Comparison of ENCODE assay signal across 9 cellular contexts in the genomic region with DNA sequence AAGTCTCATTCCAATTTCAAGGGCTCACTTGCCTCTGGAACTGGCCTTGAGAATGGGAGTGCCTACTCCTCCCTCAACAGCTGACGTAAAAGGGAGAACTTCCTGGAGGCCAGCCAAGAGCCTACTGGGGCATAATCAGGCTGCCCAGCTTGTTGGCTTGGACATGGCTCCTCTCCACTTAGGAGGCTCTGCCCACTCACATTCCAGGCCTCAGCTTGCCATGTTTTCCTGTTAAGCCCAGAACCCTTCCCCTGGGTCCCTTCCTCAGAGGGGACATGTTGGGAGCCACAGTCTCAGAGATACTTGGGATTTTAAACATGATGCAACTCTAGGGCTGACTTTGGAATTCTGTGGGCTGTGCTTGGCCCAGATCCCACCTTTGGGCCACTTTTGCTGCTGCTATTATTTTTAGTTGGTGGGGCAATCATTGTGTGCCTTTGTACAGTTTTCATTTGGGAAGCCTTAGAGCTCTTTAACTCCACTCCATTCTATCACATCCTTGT. TPM values are rescaled to one million over a fixed set of nuclear protein-coding genes. Genes with fewer than 3 reads are reported as not detected.
DNase-seq lines count a peak whose midpoint lies in the region; ATAC-seq and TF ChIP-seq lines count a peak whose summit lies in the region.
"Had no signal": no experiment of that assay in that cellular context is flagged by ENCODE, and none has a peak within 500 bp of the region (broad histone marks: within the 10 kb centered on the region; RNA-seq: fewer than 3 reads in every experiment).

No MANE protein-coding gene starts in this region.

- peak; percentile 78 for DNase-seq in AG20443 (ENCODE audit: low spot score)
- peak; percentile 72 for DNase-seq in NCI-H2227 treated with DMSO at 0.1 percent for 48 hours (lab: John Stamatoyannopoulos, UW)
- DNase-seq in epithelial cell of proximal tubule (ENCODE audit: low read depth), result peak; percentile 83
- peak; percentile 94 for DNase-seq in myocyte (ENCODE audit: low read depth)
- no peak for DNase-seq in 8988T
- DNase-seq in NCI-H82 treated with DMSO at 0.1 percent for 48 hours (lab: John Stamatoyannopoulos, UW; ENCODE audit: unreplicated experiment), result no peak
- DNase-seq: NCI-H510A had no signal

- H3K4me3 ChIP-seq in epithelial cell of proximal tubule (ENCODE audit: low read depth, low read length), result no peak overlapping the region

- no peak for TF ChIP-seq CTCF in epithelial cell of proximal tubule (conservative IDR thresholded peaks at IDR 0.05; ENCODE audit: low read depth, low read length)

- ATAC-seq in GM18511 (IDR thresholded peaks at IDR 0.05; ENCODE audit: unreplicated experiment), result no peak
- ATAC-seq in HG02610 (IDR thresholded peaks at IDR 0.05; ENCODE audit: unreplicated experiment), result no peak

RNA-seq across cellular contexts. Expression of gene ADTRP, which starts 31.5 kb away (rescaled TPM):
- total RNA-seq in epithelial cell of proximal tubule (0.12 and 0.58 TPM in 2 replicates), myocyte (0.26 and 1.2 TPM in 2 replicates)
- polyA plus RNA-seq in myocyte (2012), result 2.0 TPM

Comparison
In these comparisons a context has a peak if more than half of its experiments do, and no peak if none do; other contexts are left out.
1. DNase-seq: peak in AG20443 (single experiment), NCI-H2227 treated with DMSO at 0.1 percent for 48 hours (single experiment), epithelial cell of proximal tubule (single experiment) and myocyte (single experiment); none in 8988T (single experiment) and NCI-H82 treated with DMSO at 0.1 percent for 48 hours (single experiment).